8 cellular contexts compared by ENCODE assay signal in genomic region chr3:37862712-37863551, GRCh38. TPM values are rescaled to one million over a fixed set of nuclear protein-coding genes. Genes with fewer than 3 reads are reported as not detected.
DNase-seq lines count a peak whose midpoint lies in the region; ATAC-seq and TF ChIP-seq lines count a peak whose summit lies in the region.

No MANE protein-coding gene starts in this region.

- peak; percentile 1 for ATAC-seq in left colon
- ATAC-seq in GM18861 (IDR thresholded peaks at IDR 0.05; ENCODE audit: unreplicated experiment), result no peak

- in situ Hi-C loops in brain microvascular endothelial cell (cut with HindIII; ENCODE audit: low pct_ligation_motif_present, low sequenced_read_pairs), result no loop called here

- intact Hi-C loops in left colon (cut with DNase I, micrococcal nuclease), result no loop called here

- no peak for TF ChIP-seq CTCF in brain microvascular endothelial cell (IDR thresholded peaks at IDR 0.05; ENCODE audit: low read depth, low read length, missing control alignments)

- peak overlapping the region; percentile 73 for H3K4me3 ChIP-seq in brain microvascular endothelial cell (ENCODE audit: low read depth, low read length)

- H3K27ac ChIP-seq in brain microvascular endothelial cell, result no peak overlapping the region
- peak overlapping the region; percentile 60 for H3K27ac ChIP-seq in substantia nigra (ENCODE audit: low read depth, low read length, poor library complexity, severe bottlenecking)

- DNase-seq in AG08396 (ENCODE audit: low spot score), result peak; percentile 46
- DNase-seq in HT1080 (ENCODE audit: low read depth), result peak; percentile 17
- DNase-seq in brain microvascular endothelial cell, result peak; percentile 49
- peak in 1 of 2 donors; percentile 26 for DNase-seq in left colon
- DNase-seq in substantia nigra (lab: John Stamatoyannopoulos, UW), result peak in 15 of 49 donors; percentile 12 to 68 (median 50)
- no peak for DNase-seq in SKM-1 (lab: John Stamatoyannopoulos, UW; ENCODE audit: unreplicated experiment)
- DNase-seq in AML-193 (lab: John Stamatoyannopoulos, UW), result no peak

- no peaks in the 10 kb centered on the region for H3K36me3 ChIP-seq in brain microvascular endothelial cell (replicated peaks)

- H3K27me3 ChIP-seq in brain microvascular endothelial cell (replicated peaks), result no peaks in the 10 kb centered on the region

RNA-seq across cellular contexts. Expression of gene CTDSPL, which starts 1.3 kb away (rescaled TPM):
- total RNA-seq in HT1080 (2014; rRNA removed; shearing (Covaris generic)), result 23.5 and 25.4 TPM in 2 replicates
- polyA plus RNA-seq in HT1080 (2015; cell fraction: cytosol; rRNA removed), result 18.3 and 24.7 TPM in 2 replicates
- 13.3 and 16.8 TPM in 2 replicates for polyA plus RNA-seq in HT1080 (2015; cell fraction: nucleus; rRNA removed)
- total RNA-seq in left colon, result 10 to 100 TPM; 75.5 to 80.0 TPM

Comparison
In these comparisons a context has a peak if more than half of its experiments do, and no peak if none do; other contexts are left out.
1. DNase-seq: peak in AG08396 (single experiment), HT1080 (single experiment) and brain microvascular endothelial cell (single experiment); none in SKM-1 (single experiment) and AML-193 (0 of 2).